ENCODE assay signal across 10 cellular contexts in genomic region chr9:93852728-93853127, GRCh38.
"Had no signal": no experiment of that assay in that cellular context is flagged by ENCODE, and none has a peak within 500 bp of the region (broad histone marks: within the 10 kb centered on the region; RNA-seq: fewer than 3 reads in every experiment).

No MANE protein-coding gene starts in this region.

- ATAC-seq: GM23338, HCT116 had no signal

- H3K4me1 ChIP-seq: HAP-1 had no signal

- H3K4me3 ChIP-seq: GM23248, GM23338, HAP-1 had no signal

- H3K27ac ChIP-seq: GM23248 had no signal

- DNase-seq: GM23248, GOT3, H7, H9, HCEC 1CT, HFFc6 had no signal

- H3K4me3 Mint-ChIP-seq: GM23338, H9, HFFc6 had no signal

- H3K36me3 ChIP-seq: HAP-1 had no signal

- H3K4me2 ChIP-seq: GM23338 had no signal

- FAIRE-seq: H1 had no signal

- H3K9me3 Mint-ChIP-seq: GM23338 had no signal

- H2AFZ ChIP-seq: GM23248, GM23338 had no signal

- H3K9me3 ChIP-seq: HAP-1 had no signal

- H3K27ac Mint-ChIP-seq: GM23338, H9, HFFc6 had no signal

- H3K9ac ChIP-seq: GM23248 had no signal
